ENCODE assay signal across 1 cellular context in the genomic region with DNA sequence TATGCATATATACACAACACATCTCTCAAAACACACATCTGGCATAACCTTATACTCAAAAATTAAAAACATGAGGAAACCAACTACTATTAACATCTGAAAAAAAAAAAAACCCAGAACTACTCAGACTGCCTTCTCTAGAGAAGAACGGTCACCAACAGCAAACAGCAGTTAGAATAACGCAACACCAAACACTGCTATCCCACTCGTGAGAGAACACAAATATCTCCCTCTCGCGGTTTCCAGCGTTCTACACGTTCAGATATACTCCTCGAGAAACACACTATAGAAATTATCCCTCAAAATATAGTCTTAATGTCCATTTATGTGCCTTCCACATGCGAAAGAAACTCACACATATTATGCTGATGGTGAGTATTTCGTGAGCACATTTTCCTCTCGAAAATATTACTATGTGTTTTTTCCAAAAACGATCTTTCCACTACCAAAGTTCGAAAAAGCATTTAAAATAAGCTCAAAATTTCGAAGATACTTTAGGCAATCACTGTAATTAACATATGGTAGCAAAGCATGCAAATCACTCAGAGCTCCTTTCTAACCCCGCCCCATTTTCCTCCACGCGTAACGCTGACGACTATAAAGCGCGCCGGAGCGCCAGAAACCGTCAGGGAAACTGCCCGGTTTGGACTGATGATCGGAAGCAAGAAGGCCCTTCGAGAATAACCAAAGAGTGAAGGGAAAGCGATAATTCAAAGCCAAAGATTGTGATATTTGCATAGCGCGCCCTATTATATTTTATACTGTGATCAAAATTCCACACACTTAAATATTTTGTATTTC.
A peak's percentile ranks its signal among the peaks of the same experiment; 100 is the strongest.
TF ChIP-seq lines count a peak whose summit lies in the region.

No MANE protein-coding gene starts in this region.

TF ChIP-seq in HepG2, 621 proteins besides CTCF, POLR2A, EP300 and RAD21 (continued from another document and continues in another):
- 0 out of 2 replicates have a peak, but pooled peaks have one; percentile 50 for TF ChIP-seq CREBL2 (CRISPR knock-in tag; IDR thresholded peaks at IDR 0.05; ENCODE audit: borderline replicate concordance)
- TF ChIP-seq RNF2 (conservative IDR thresholded peaks at IDR 0.05; ENCODE audit: low read depth): no peak
- TF ChIP-seq ZNF431 (CRISPR knock-in tag; IDR thresholded peaks at IDR 0.05; ENCODE audit: borderline replicate concordance, low read depth): peak; percentile 25; the same call in 1 of the 2 replicates
- TF ChIP-seq TBL1XR1 (IDR thresholded peaks at IDR 0.05; ENCODE audit: borderline replicate concordance, low read length, partially characterized antibody): peak; percentile 91
- no peak for TF ChIP-seq AGO1 (IDR thresholded peaks at IDR 0.05; ENCODE audit: low read depth, low read length, poor library complexity, severe bottlenecking)
- no peak for TF ChIP-seq ZNF432 (CRISPR knock-in tag; IDR thresholded peaks at IDR 0.05; ENCODE audit: borderline replicate concordance)
- TF ChIP-seq ZNF33B (CRISPR knock-in tag; IDR thresholded peaks at IDR 0.05): 0 out of 2 replicates have a peak, but pooled peaks have one; percentile 82
- 0 out of 2 replicates have a peak, but pooled peaks have one; percentile 55 for TF ChIP-seq ZNF558 (CRISPR knock-in tag; IDR thresholded peaks at IDR 0.05; ENCODE audit: borderline replicate concordance)
- peak; percentile 85; the same call in 1 of the 2 replicates for TF ChIP-seq ZBED4 (CRISPR knock-in tag; IDR thresholded peaks at IDR 0.05; ENCODE audit: borderline replicate concordance)
- TF ChIP-seq ATF4 (CRISPR knock-in tag; IDR thresholded peaks at IDR 0.05): peak; percentile 90 to 99
- TF ChIP-seq GTF2F1 (IDR thresholded peaks at IDR 0.05; ENCODE audit: low read length): peak; percentile 100
- TF ChIP-seq SRY (CRISPR knock-in tag; IDR thresholded peaks at IDR 0.05): no peak
- peak; percentile 89; the same call in 1 of the 2 replicates for TF ChIP-seq PRMT3 (CRISPR knock-in tag; IDR thresholded peaks at IDR 0.05; ENCODE audit: borderline replicate concordance, low read depth)
- peak; percentile 87; the same call in 1 of the 2 replicates for TF ChIP-seq ZHX1 (CRISPR knock-in tag; IDR thresholded peaks at IDR 0.05; ENCODE audit: low read depth)
- no peak for TF ChIP-seq KAT7 (CRISPR knock-in tag; IDR thresholded peaks at IDR 0.05; ENCODE audit: borderline replicate concordance)
- peak; percentile 76; the same call in 1 of the 2 replicates for TF ChIP-seq ZNF275 (CRISPR knock-in tag; IDR thresholded peaks at IDR 0.05; ENCODE audit: borderline replicate concordance)
- TF ChIP-seq ARID5B (CRISPR knock-in tag; IDR thresholded peaks at IDR 0.05): peak; percentile 91
- TF ChIP-seq KLF12 (CRISPR knock-in tag; IDR thresholded peaks at IDR 0.05; ENCODE audit: borderline replicate concordance): 0 out of 2 replicates have a peak, but pooled peaks have one; percentile 73
- peak; percentile 100 for TF ChIP-seq SNAPC4 (CRISPR knock-in tag; IDR thresholded peaks at IDR 0.05)
- peak; percentile 85; the same call in 1 of the 2 replicates for TF ChIP-seq ZNF552 (CRISPR knock-in tag; IDR thresholded peaks at IDR 0.05; ENCODE audit: borderline replicate concordance)
- TF ChIP-seq, protein P1, sequence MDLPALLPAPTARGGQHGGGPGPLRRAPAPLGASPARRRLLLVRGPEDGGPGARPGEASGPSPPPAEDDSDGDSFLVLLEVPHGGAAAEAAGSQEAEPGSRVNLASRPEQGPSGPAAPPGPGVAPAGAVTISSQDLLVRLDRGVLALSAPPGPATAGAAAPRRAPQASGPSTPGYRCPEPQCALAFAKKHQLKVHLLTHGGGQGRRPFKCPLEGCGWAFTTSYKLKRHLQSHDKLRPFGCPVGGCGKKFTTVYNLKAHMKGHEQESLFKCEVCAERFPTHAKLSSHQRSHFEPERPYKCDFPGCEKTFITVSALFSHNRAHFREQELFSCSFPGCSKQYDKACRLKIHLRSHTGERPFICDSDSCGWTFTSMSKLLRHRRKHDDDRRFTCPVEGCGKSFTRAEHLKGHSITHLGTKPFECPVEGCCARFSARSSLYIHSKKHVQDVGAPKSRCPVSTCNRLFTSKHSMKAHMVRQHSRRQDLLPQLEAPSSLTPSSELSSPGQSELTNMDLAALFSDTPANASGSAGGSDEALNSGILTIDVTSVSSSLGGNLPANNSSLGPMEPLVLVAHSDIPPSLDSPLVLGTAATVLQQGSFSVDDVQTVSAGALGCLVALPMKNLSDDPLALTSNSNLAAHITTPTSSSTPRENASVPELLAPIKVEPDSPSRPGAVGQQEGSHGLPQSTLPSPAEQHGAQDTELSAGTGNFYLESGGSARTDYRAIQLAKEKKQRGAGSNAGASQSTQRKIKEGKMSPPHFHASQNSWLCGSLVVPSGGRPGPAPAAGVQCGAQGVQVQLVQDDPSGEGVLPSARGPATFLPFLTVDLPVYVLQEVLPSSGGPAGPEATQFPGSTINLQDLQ (CRISPR knock-in tag; IDR thresholded peaks at IDR 0.05): no peak
- TF ChIP-seq BRD4 (CRISPR knock-in tag; IDR thresholded peaks at IDR 0.05): no peak
- TF ChIP-seq ZNF543 (CRISPR knock-in tag; IDR thresholded peaks at IDR 0.05): peak; percentile 91; the same call in 1 of the 2 replicates
- peak in 1 of 2 experiments; percentile 98; a peak in 2 of 4 replicates for TF ChIP-seq KLF16 (CRISPR knock-in tag; IDR thresholded peaks at IDR 0.05)
- no peak for TF ChIP-seq MLLT10 (CRISPR knock-in tag; IDR thresholded peaks at IDR 0.05)
- peak; percentile 95 for TF ChIP-seq ZNF589 (CRISPR knock-in tag; conservative IDR thresholded peaks at IDR 0.05)
- no peak for TF ChIP-seq ATM (IDR thresholded peaks at IDR 0.05; ENCODE audit: borderline replicate concordance)
- TF ChIP-seq NR2F1 (CRISPR knock-in tag; IDR thresholded peaks at IDR 0.05): peak in 1 of 2 experiments; percentile 80; a peak in 2 of 4 replicates
